In the genomic region with DNA sequence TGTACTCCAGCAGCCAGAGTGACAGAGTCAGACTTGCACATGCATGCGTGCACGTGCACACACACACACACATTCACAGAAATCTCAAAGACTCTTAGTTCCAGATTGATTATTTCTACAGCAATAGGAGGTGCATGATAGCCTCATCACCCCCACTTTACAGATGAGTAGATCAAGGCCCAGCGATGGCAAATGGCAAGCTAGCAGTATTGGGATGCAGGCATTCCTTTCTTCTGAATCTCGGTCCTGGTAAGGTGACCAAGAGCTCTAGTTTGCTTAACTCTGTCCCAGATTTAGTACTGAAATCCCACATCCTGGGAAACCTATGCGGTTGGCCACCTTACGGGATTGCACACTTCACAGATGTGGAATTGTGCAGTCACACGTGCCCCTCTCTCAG, we compare ENCODE assay signal across 7 cellular contexts.
"Had no signal": no experiment of that assay in that cellular context is flagged by ENCODE, and none has a peak within 500 bp of the region (broad histone marks: within the 10 kb centered on the region; RNA-seq: fewer than 3 reads in every experiment).

No MANE protein-coding gene starts in this region.

- DNase-seq: GDM1, GF-D8 had no signal

- FAIRE-seq: G401.6, GM12878, GM12891, GM12892, GM19239 had no signal

- H3K4me3 ChIP-seq: GM12878 had no signal
